ENCODE assay signal across 1 cellular context in genomic region chr1:145960468-145961108, GRCh38.
A peak's percentile ranks its signal among the peaks of the same experiment; 100 is the strongest.
TF ChIP-seq lines count a peak whose summit lies in the region.

No MANE protein-coding gene starts in this region.

TF ChIP-seq in K562, 482 proteins besides CTCF, POLR2A, EP300 and RAD21:
- TF ChIP-seq HDAC8 (tag; IDR thresholded peaks at IDR 0.05) (no peak), ZBTB33 (CRISPR knock-in tag; IDR thresholded peaks at IDR 0.05) (peak; percentile 61), TAL1 (IDR thresholded peaks at IDR 0.05) (no peak)
